26 cellular contexts compared by ENCODE assay signal in the genomic region with DNA sequence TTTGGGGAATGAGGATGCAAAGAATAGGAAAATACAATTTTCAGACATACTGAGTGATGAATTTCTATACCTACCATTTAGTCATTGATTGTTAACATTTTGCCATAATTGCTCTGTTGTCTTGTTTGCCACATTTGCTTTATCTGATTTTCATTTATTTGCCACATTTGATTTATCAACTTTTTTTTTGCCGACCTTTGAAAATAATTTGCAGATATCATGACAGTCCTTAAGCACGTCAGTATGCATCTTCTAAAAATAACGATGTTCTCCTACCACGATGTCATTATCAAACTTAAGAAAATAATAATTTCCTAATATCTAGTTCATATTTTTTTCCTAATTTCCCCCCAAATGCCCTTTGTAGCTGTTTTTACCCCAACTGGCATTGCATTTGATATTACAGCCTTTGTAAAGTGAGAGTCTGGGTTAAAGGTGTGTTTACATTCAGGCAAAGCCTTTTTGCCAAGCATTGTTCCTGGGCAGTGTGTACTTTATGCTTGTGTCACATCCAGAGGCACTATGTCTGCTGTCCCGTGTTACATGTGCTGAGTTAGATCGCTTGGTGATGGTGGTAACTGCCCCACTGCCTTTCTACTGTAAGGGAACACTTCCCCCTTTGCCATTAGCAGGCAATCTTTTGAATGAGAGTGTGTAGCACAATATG.
"Had no signal": no experiment of that assay in that cellular context is flagged by ENCODE, and none has a peak within 500 bp of the region (broad histone marks: within the 10 kb centered on the region; RNA-seq: fewer than 3 reads in every experiment).

No MANE protein-coding gene starts in this region.

- H3K9me3 ChIP-seq: adrenal gland had no signal

- H3K27ac Mint-ChIP-seq: activated CD4-positive, alpha-beta memory T cell treated with anti-CD3 and anti-CD28 coated beads, Interleukin-2, amount 10 ng/mL, durations not matched to agents 7 days and 5 days; activated CD4-positive, alpha-beta T cell treated with anti-CD3 and anti-CD28 coated beads for 36 hours; activated naive CD8-positive, alpha-beta T cell treated with anti-CD3 and anti-CD28 coated beads, Interleukin-2, amount 10 ng/mL, durations not matched to agents 7 days and 5 days; T-cell had no signal

- H3K27me3 Mint-ChIP-seq: activated CD4-positive, alpha-beta memory T cell treated with anti-CD3 and anti-CD28 coated beads, Interleukin-2, amount 10 ng/mL, durations not matched to agents 7 days and 5 days; activated CD4-positive, alpha-beta T cell treated with anti-CD3 and anti-CD28 coated beads for 36 hours; activated naive CD8-positive, alpha-beta T cell treated with anti-CD3 and anti-CD28 coated beads, Interleukin-2, amount 10 ng/mL, durations not matched to agents 7 days and 5 days; T-cell had no signal

- H3K4me3 ChIP-seq: adrenal gland, SK-N-MC had no signal

- FAIRE-seq: RCC 7860 had no signal

- H3K27me3 ChIP-seq: adrenal gland had no signal

- DNase-seq: activated CD4-positive, alpha-beta memory T cell treated with anti-CD3 and anti-CD28 coated beads, Interleukin-2, amount 10 ng/mL, durations not matched to agents 7 days and 5 days; activated CD4-positive, alpha-beta T cell treated with anti-CD3 and anti-CD28 coated beads for 36 hours; activated CD4-positive, alpha-beta T cell treated with anti-CD3 and anti-CD28 coated beads, Interleukin-2, amount 50 U/mL, for 1 hour; activated CD8-positive, alpha-beta memory T cell treated with anti-CD3 and anti-CD28 coated beads, Interleukin-2, amount 50 U/mL, for 4 hours; activated naive CD4-positive, alpha-beta T cell treated with anti-CD3 and anti-CD28 coated beads, Interleukin-2, amount 50 U/mL, for 16 hours; activated naive CD8-positive, alpha-beta T cell treated with anti-CD3 and anti-CD28 coated beads, Interleukin-2, amount 10 ng/mL, durations not matched to agents 7 days and 5 days; activated T-cell treated with anti-CD3 and anti-CD28 coated beads, Interleukin-2, amount 50 U/mL, for 1 hour; adrenal gland; anterior cingulate cortex; cerebellar nuclear complex; KBM-7; NCI-H1417 treated with DMSO at 0.1 percent for 48 hours; NCI-H1694; NCI-H2029; NCI-H2107; NCI-H2171 treated with DMSO at 0.1 percent for 48 hours; NCI-H345; NCI-H510A treated with DMSO at 0.1 percent for 48 hours; NCI-H69; NK-92 treated with Interleukin-12 subunit alpha and Interleukin-12 subunit beta, amount 100 ng/mL, for 24 hours; SIG-M5; T-cell; T-helper 2 cell; WERI-Rb-1 had no signal

- H3K9me3 Mint-ChIP-seq: activated CD4-positive, alpha-beta memory T cell treated with anti-CD3 and anti-CD28 coated beads, Interleukin-2, amount 10 ng/mL, durations not matched to agents 7 days and 5 days; T-cell had no signal

- H3K4me1 Mint-ChIP-seq: activated CD4-positive, alpha-beta memory T cell treated with anti-CD3 and anti-CD28 coated beads, Interleukin-2, amount 10 ng/mL, durations not matched to agents 7 days and 5 days; activated CD4-positive, alpha-beta T cell treated with anti-CD3 and anti-CD28 coated beads for 36 hours; activated naive CD8-positive, alpha-beta T cell treated with anti-CD3 and anti-CD28 coated beads, Interleukin-2, amount 10 ng/mL, durations not matched to agents 7 days and 5 days; T-cell had no signal

- H3K4me1 ChIP-seq: adrenal gland had no signal

- H3K27ac ChIP-seq: adrenal gland, SK-N-MC, WERI-Rb-1 had no signal

- H3K4me3 Mint-ChIP-seq: activated CD4-positive, alpha-beta memory T cell treated with anti-CD3 and anti-CD28 coated beads, Interleukin-2, amount 10 ng/mL, durations not matched to agents 7 days and 5 days; activated CD4-positive, alpha-beta T cell treated with anti-CD3 and anti-CD28 coated beads for 36 hours; activated naive CD8-positive, alpha-beta T cell treated with anti-CD3 and anti-CD28 coated beads, Interleukin-2, amount 10 ng/mL, durations not matched to agents 7 days and 5 days; T-cell had no signal

- ATAC-seq: activated CD4-positive, alpha-beta T cell treated with anti-CD3 and anti-CD28 coated beads for 36 hours; T-cell had no signal
